In the genomic region with DNA sequence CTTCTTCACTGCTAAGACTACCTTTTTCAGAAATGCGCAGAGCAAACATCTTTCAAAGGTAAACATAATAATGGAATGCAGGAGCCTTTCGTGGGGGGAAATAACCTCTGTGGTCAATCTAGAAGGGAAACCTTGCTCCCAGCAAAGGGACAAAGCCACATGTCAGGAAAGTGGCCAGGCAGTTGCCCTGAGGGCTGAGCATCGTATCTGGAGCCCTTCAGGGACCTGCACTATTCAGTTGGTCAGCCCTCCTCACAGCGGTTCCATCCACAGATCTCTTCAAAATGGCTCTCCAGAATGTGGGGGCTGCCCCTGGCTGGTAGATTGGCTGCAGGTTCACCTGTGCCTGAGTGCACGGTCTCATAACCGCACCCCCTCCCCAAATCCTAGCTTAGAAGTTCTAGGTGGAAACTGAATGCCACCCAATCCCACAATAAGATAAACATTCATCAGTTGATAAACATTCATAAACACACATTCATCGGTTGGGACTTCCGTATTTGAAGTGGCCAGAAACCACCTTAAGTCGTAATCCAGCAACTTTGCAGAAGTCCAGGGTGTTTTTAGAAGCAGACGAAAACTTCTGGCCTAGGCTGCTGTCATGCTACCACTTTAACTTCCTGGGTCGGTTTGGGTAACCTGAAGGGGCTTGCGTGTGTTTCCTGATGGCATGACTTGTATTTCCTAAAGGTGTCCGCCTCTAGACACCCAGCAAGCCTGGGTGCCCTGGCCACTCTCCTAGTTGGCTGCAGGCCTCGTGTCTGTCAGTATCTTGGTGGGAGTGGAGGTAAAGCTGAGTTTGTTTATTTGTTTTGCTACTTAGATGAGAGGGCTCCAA, we compare ENCODE assay signal across 8 cellular contexts. TPM values are rescaled to one million over a fixed set of nuclear protein-coding genes. Genes with fewer than 3 reads are reported as not detected.
DNase-seq lines count a peak whose midpoint lies in the region; ATAC-seq and TF ChIP-seq lines count a peak whose summit lies in the region.

No MANE protein-coding gene starts in this region.

- H3K4me1 Mint-ChIP-seq in Calu3 (ENCODE audit: low read depth, unreplicated experiment), result peaks cover 36% of the 10 kb centered on the region
- H3K4me1 Mint-ChIP-seq in activated T-cell treated with anti-CD3 and anti-CD28 coated beads, Interleukin-2, amount 50 U/mL, for 72 hours (ENCODE audit: low read depth), result peaks cover 71% of the 10 kb centered on the region

- peaks cover 2% of the 10 kb centered on the region; the same call in 1 of the 2 replicates for H3K4me1 ChIP-seq in iPS DF 6.9 (ENCODE audit: control insufficient read depth, insufficient read depth, low read length)

- H3K36me3 ChIP-seq in KOPT-K1 (ENCODE audit: insufficient read depth, low read length) (peaks cover 28% of the 10 kb centered on the region), iPS DF 6.9 (ENCODE audit: control insufficient read depth, insufficient read depth, low read length) (no peaks in the 10 kb centered on the region)

- TF ChIP-seq CTCF in Calu3 (IDR thresholded peaks at IDR 0.05; ENCODE audit: unreplicated experiment), result no peak

- peaks cover 10% of the 10 kb centered on the region for H3K36me3 Mint-ChIP-seq in Calu3 (ENCODE audit: insufficient read depth, unreplicated experiment)
- peaks cover 19 to 38% of the 10 kb centered on the region in 2 donors for H3K36me3 Mint-ChIP-seq in activated T-cell treated with anti-CD3 and anti-CD28 coated beads, Interleukin-2, amount 50 U/mL, for 72 hours (ENCODE audit: insufficient read depth in 2 of 2)

- no peak for DNase-seq in Calu3
- peak in 1 of 2 donors; percentile 56 for DNase-seq in activated T-cell treated with anti-CD3 and anti-CD28 coated beads, Interleukin-2, amount 50 U/mL, for 72 hours
- DNase-seq in iPS DF 6.9 (ENCODE audit: low read depth, low spot score), result no peak
- DNase-seq in stimulated activated CD8-positive, alpha-beta memory T cell treated with anti-CD3 and anti-CD28 coated beads, Interleukin-12 subunit alpha, Interleukin-12 subunit beta, amount 100 ng/mL, for 4 hours (ENCODE audit: low read depth), result peak; percentile 37
- no peak for DNase-seq in GM19238 (ENCODE audit: insufficient read length, low spot score)
- no peak for DNase-seq in NCI-H748 treated with DMSO at 0.1 percent for 48 hours (lab: John Stamatoyannopoulos, UW)
- DNase-seq in islet precursor cell, result no peak

- CTCF ChIA-PET in Calu3 (lab: Charles Lee), result no interaction called here

- H3K27me3 Mint-ChIP-seq in Calu3 (ENCODE audit: unreplicated experiment), result peaks cover 13% of the 10 kb centered on the region
- no peaks in the 10 kb centered on the region for H3K27me3 Mint-ChIP-seq in activated T-cell treated with anti-CD3 and anti-CD28 coated beads, Interleukin-2, amount 50 U/mL, for 72 hours (ENCODE audit: low read depth)

- WGBS in iPS DF 6.9 (ENCODE audit: insufficient coverage, insufficient read length), result no CpG with 5 or more reads among the region's 14 CpGs

- H3K27ac ChIP-seq in KOPT-K1 (ENCODE audit: low read depth, low read length, poor library complexity, severe bottlenecking), result peak overlapping the region; percentile 99
- no peak overlapping the region for H3K27ac ChIP-seq in iPS DF 6.9 (ENCODE audit: low read length)

- intact Hi-C loops in Calu3 (cut with micrococcal nuclease; ENCODE audit: unreplicated experiment), result no loop called here

- H3K9me3 ChIP-seq in KOPT-K1 (ENCODE audit: insufficient read depth, low read length, poor library complexity, severe bottlenecking) (no peaks in the 10 kb centered on the region), iPS DF 6.9 (ENCODE audit: control insufficient read depth, insufficient read depth, low read length) (no peaks in the 10 kb centered on the region)

- no peak overlapping the region for H3K27ac Mint-ChIP-seq in Calu3 (ENCODE audit: unreplicated experiment)
- peak overlapping the region; percentile 97 for H3K27ac Mint-ChIP-seq in activated T-cell treated with anti-CD3 and anti-CD28 coated beads, Interleukin-2, amount 50 U/mL, for 72 hours

- no peaks in the 10 kb centered on the region for H3K9me3 Mint-ChIP-seq in Calu3 (ENCODE audit: low read depth, unreplicated experiment)
- no peaks in the 10 kb centered on the region for H3K9me3 Mint-ChIP-seq in activated T-cell treated with anti-CD3 and anti-CD28 coated beads, Interleukin-2, amount 50 U/mL, for 72 hours

- BruUV-seq in Calu3 (replicated peaks; lab: Mats Ljungman, UMichigan), result no TSS peak

- no peak for ATAC-seq in activated T-cell treated with anti-CD3 and anti-CD28 coated beads, Interleukin-2, amount 50 U/mL, for 72 hours (replicated peaks in 1 of 2)

- peaks cover 3% of the 10 kb centered on the region; the same call in 1 of the 2 replicates for H3K27me3 ChIP-seq in iPS DF 6.9 (ENCODE audit: control insufficient read depth, insufficient read depth, low read length)

- peak overlapping the region; percentile 72 for H3K4me3 Mint-ChIP-seq in Calu3 (ENCODE audit: low read depth, unreplicated experiment)
- peak overlapping the region; percentile 92 to 93 for H3K4me3 Mint-ChIP-seq in activated T-cell treated with anti-CD3 and anti-CD28 coated beads, Interleukin-2, amount 50 U/mL, for 72 hours

- peak overlapping the region; percentile 44; the same call in 1 of the 2 replicates for H3K4me3 ChIP-seq in iPS DF 6.9 (ENCODE audit: low read length)

RNA-seq across cellular contexts. Expression of a gene that starts 50.5 kb away (rescaled TPM):
- 6.1 and 6.5 TPM in 2 replicates for total RNA-seq in Calu3 (2022)
- 100 to 1,000 TPM; 227 to 240 TPM for total RNA-seq in activated T-cell treated with anti-CD3 and anti-CD28 coated beads, Interleukin-2, amount 50 U/mL, for 72 hours

RNA-seq across cellular contexts. Expression of a gene that starts 54.4 kb away (rescaled TPM):
- 41.8 and 45.1 TPM in 2 replicates for total RNA-seq in Calu3 (2022)
- total RNA-seq in activated T-cell treated with anti-CD3 and anti-CD28 coated beads, Interleukin-2, amount 50 U/mL, for 72 hours, result 100 to 1,000 TPM; 129 to 158 TPM

Comparison
In these comparisons a context has a peak if more than half of its experiments do, and no peak if none do; other contexts are left out.
1. RNA of a gene that starts 50.5 kb away (total RNA-seq): 227 to 240 TPM in activated T-cell treated with anti-CD3 and anti-CD28 coated beads, Interleukin-2, amount 50 U/mL, for 72 hours; 6.1 to 6.5 TPM in Calu3; every median in the first group is over 10 times any median in the second.